8 cellular contexts compared by ENCODE assay signal in the genomic region with DNA sequence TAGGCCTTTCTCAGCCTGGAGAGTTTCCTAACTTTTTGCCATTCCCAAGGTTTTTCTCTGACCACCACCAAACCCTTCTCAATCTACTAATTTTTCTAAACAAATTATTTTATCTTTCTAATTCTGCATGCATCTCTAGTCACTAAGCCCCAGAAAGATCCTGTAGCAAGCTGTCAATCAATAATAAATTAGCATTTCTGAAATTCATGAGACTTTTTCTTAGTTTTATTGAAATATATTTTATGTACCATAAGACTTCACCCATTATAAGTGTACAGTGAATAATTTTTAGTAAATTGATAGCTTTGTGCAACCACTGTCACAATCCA. TPM values are rescaled to one million over a fixed set of nuclear protein-coding genes. Genes with fewer than 3 reads are reported as not detected.
DNase-seq lines count a peak whose midpoint lies in the region; ATAC-seq and TF ChIP-seq lines count a peak whose summit lies in the region.

No MANE protein-coding gene starts in this region.

- no peaks in the 10 kb centered on the region for H3K79me2 ChIP-seq in osteoblast (ENCODE audit: insufficient read depth, low read length)

- H3K27ac ChIP-seq in BLaER1 treated with 17β-estradiol and CSF1 and Interleukin-3, amounts not matched to agents 10 nM and 100 nM = peak overlapping the region in 10 of 11 experiments; percentile 71 to 92 (median 84); a peak in 13 of 22 replicates
- H3K27ac ChIP-seq in osteoblast (ENCODE audit: low read depth, low read length) (peak overlapping the region; percentile 69), left lung (peak overlapping the region in 1 of 2 donors; percentile 81)

- no peak overlapping the region for H3K4me3 ChIP-seq in BLaER1 treated with 17β-estradiol and CSF1 and Interleukin-3, amounts not matched to agents 10 nM and 100 nM
- H3K4me3 ChIP-seq in adipocyte (ENCODE audit: low read length) = peak overlapping the region; percentile 64
- H3K4me3 ChIP-seq in osteoblast (ENCODE audit: insufficient read depth, low read length) = no peak overlapping the region
- H3K4me3 ChIP-seq in left lung = no peak overlapping the region

- no peak overlapping the region for H2AFZ ChIP-seq in osteoblast (ENCODE audit: low read length)

- DNase-seq in adipocyte (ENCODE audit: low read depth) (no peak), osteoblast (ENCODE audit: insufficient read length, low spot score, missing footprints) (no peak), left lung (no peak)

- intact Hi-C loops in left lung (cut with DNase I) = no loop called here

- H3K36me3 ChIP-seq in BLaER1 treated with 17β-estradiol and CSF1 and Interleukin-3, amounts not matched to agents 10 nM and 100 nM = peaks cover 0 to 5% (median 0%) of the 10 kb centered on the region in 11 experiments; a peak in 1 of 22 replicates
- H3K36me3 ChIP-seq in adipocyte (ENCODE audit: control insufficient read depth, insufficient read depth, low read length, severe bottlenecking) (no peaks in the 10 kb centered on the region), osteoblast (ENCODE audit: insufficient read depth, low read length) (no peaks in the 10 kb centered on the region), left lung (no peaks in the 10 kb centered on the region)

- ATAC-seq in HG03097 (IDR thresholded peaks at IDR 0.05; ENCODE audit: low FRiP score, unreplicated experiment) (peak; percentile 2), GM21619 (IDR thresholded peaks at IDR 0.05; ENCODE audit: unreplicated experiment) (no peak), HG02870 (IDR thresholded peaks at IDR 0.05; ENCODE audit: unreplicated experiment) (no peak), left lung (no peak), HG02852 (IDR thresholded peaks at IDR 0.05; ENCODE audit: unreplicated experiment) (no peak)

- TF ChIP-seq CTCF in osteoblast (IDR thresholded peaks at IDR 0.05; ENCODE audit: extremely low read depth, low read depth, low read length) (no peak), left lung (IDR thresholded peaks at IDR 0.05) (no peak)

- H3K4me2 ChIP-seq in BLaER1 treated with 17β-estradiol and CSF1 and Interleukin-3, amounts not matched to agents 10 nM and 100 nM = peak overlapping the region in 7 of 11 experiments; percentile 67 to 91 (median 80); a peak in 11 of 22 replicates
- peak overlapping the region; percentile 45 for H3K4me2 ChIP-seq in osteoblast (ENCODE audit: insufficient read depth, low read length)

- no peak overlapping the region for H3K9ac ChIP-seq in BLaER1 treated with 17β-estradiol and CSF1 and Interleukin-3, amounts not matched to agents 10 nM and 100 nM
- peak overlapping the region; percentile 48 for H3K9ac ChIP-seq in adipocyte (ENCODE audit: low read length)

- H3K27me3 ChIP-seq in BLaER1 treated with 17β-estradiol and CSF1 and Interleukin-3, amounts not matched to agents 10 nM and 100 nM = no peaks in the 10 kb centered on the region
- H3K27me3 ChIP-seq in adipocyte (replicated peaks; ENCODE audit: control insufficient read depth, insufficient read depth, low read length) (no peaks in the 10 kb centered on the region), osteoblast (ENCODE audit: insufficient read depth, low read length) (no peaks in the 10 kb centered on the region), left lung (no peaks in the 10 kb centered on the region)

- H4K20me1 ChIP-seq in BLaER1 treated with 17β-estradiol and CSF1 and Interleukin-3, amounts not matched to agents 10 nM and 100 nM = no peaks in the 10 kb centered on the region
- H4K20me1 ChIP-seq in osteoblast (ENCODE audit: insufficient read depth, low read length) = no peaks in the 10 kb centered on the region

- peaks cover 44 to 73% (median 59%) of the 10 kb centered on the region in 10 experiments for H3K4me1 ChIP-seq in BLaER1 treated with 17β-estradiol and CSF1 and Interleukin-3, amounts not matched to agents 10 nM and 100 nM
- H3K4me1 ChIP-seq in adipocyte (ENCODE audit: control insufficient read depth, insufficient read depth, low read length) = peaks cover 24% of the 10 kb centered on the region
- peaks cover 39% of the 10 kb centered on the region for H3K4me1 ChIP-seq in osteoblast (ENCODE audit: insufficient read depth, low read length)
- peaks cover 16 to 48% of the 10 kb centered on the region in 2 donors for H3K4me1 ChIP-seq in left lung

- peaks cover 6 to 26% (median 16%) of the 10 kb centered on the region in 11 experiments for H3K9me3 ChIP-seq in BLaER1 treated with 17β-estradiol and CSF1 and Interleukin-3, amounts not matched to agents 10 nM and 100 nM (replicated peaks in 1 of 11)
- H3K9me3 ChIP-seq in adipocyte (ENCODE audit: control insufficient read depth, low read length) = no peaks in the 10 kb centered on the region
- H3K9me3 ChIP-seq in osteoblast (ENCODE audit: low read depth, low read length) = no peaks in the 10 kb centered on the region
- H3K9me3 ChIP-seq in left lung = peaks cover 0 to 7% of the 10 kb centered on the region in 2 donors

RNA-seq across cellular contexts. Expression of a gene that starts 22.4 kb away (rescaled TPM):
- total RNA-seq in osteoblast (19.2 and 23.3 TPM in 2 replicates), left lung (10 to 100 TPM; 11.3 to 11.6 TPM)
